Comparison of ENCODE assay signal across 23 cellular contexts in the genomic region with DNA sequence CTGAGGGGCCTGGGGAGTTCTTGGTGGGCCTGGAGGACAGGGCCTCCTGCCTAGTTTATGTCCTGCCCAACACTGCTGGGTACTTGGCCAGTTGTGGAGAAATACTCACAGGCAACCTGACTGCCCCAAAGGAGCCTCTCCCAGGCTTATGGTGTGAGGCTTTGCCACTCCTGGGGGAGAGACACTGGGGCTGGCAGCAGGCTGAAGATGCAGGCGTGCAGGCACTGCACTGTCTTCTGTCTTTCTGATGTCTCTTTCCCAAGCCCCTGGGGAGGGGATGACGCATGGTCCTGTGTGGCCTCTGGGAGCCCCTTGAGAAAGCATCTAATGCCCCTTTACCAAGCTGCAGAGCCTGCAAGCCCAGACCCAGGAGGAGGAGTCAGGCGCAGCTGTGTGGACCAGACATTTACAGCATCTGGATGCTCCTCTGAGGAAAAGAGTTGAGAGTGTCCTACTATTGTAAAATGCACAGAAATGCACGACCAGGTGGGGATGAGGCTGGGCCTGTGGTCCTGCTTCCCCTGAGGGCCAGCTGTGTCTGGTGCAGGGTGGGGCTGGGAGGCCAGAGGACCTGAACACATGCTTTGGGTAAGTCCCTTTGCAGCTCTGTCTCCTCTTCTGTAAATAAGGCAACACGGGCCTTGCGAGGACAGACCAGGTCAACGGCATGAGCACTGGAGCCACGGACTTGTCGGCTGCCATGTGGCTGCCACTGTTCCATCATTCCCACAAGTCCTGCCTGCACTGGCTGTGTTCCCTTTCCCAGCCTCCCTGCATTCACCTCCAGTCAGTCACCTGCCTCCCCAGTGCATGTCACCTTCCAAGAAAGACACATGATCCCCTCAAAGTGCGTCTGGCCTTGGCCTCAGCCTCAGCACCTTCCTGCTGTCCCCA. TPM values are rescaled to one million over a fixed set of nuclear protein-coding genes. Genes with fewer than 3 reads are reported as not detected.
A peak's percentile ranks its signal among the peaks of the same experiment; 100 is the strongest.
DNase-seq lines count a peak whose midpoint lies in the region; ATAC-seq, FAIRE-seq and TF ChIP-seq lines count a peak whose summit lies in the region.
"Had no signal": no experiment of that assay in that cellular context is flagged by ENCODE, and none has a peak within 500 bp of the region (broad histone marks: within the 10 kb centered on the region; RNA-seq: fewer than 3 reads in every experiment).

No MANE protein-coding gene starts in this region.

- H3K36me3 ChIP-seq in astrocyte (ENCODE audit: insufficient read depth, low read length) (no peaks in the 10 kb centered on the region), neural progenitor cell (no peaks in the 10 kb centered on the region), spleen (no peaks in the 10 kb centered on the region), aorta (ENCODE audit: control insufficient read depth in 1 of 2, insufficient read depth in 2 of 2, low read length in 1 of 2) (no peaks in the 10 kb centered on the region)
- H3K36me3 ChIP-seq: BE2C, HAP-1 had no signal

- H3K36me3 Mint-ChIP-seq in astrocyte (ENCODE audit: low read depth, unreplicated experiment) (peaks cover 4% of the 10 kb centered on the region), neural progenitor cell (no peaks in the 10 kb centered on the region)
- H3K36me3 Mint-ChIP-seq: CD4-positive, CD25-positive, alpha-beta regulatory T cell; CD8-positive, alpha-beta memory T cell had no signal

- H3K27me3 Mint-ChIP-seq in astrocyte (ENCODE audit: low read depth, unreplicated experiment) = peaks cover 56% of the 10 kb centered on the region
- peaks cover 29% of the 10 kb centered on the region for H3K27me3 Mint-ChIP-seq in neural progenitor cell (ENCODE audit: insufficient read depth, low read depth)

- H3K27ac ChIP-seq in astrocyte (ENCODE audit: low read depth, low read length) (no peak overlapping the region), neural progenitor cell (no peak overlapping the region), spleen (no peak overlapping the region), aorta (ENCODE audit: low read depth in 1 of 2, low read length in 2 of 2) (no peak overlapping the region)

- H3K4me2 ChIP-seq in astrocyte (ENCODE audit: low read length) = no peak overlapping the region
- no peak overlapping the region for H3K4me2 ChIP-seq in neural progenitor cell

- H3K4me3 Mint-ChIP-seq in astrocyte (ENCODE audit: unreplicated experiment) (no peak overlapping the region), neural progenitor cell (peak overlapping the region; percentile 60)
- H3K4me3 Mint-ChIP-seq: CD4-positive, CD25-positive, alpha-beta regulatory T cell; CD8-positive, alpha-beta memory T cell had no signal

- TF ChIP-seq POLR2A in spleen (IDR thresholded peaks at IDR 0.05) = no peak

- H3K9me3 Mint-ChIP-seq in astrocyte (ENCODE audit: unreplicated experiment) (peaks cover 12% of the 10 kb centered on the region), neural progenitor cell (peaks cover 38% of the 10 kb centered on the region)

- intact Hi-C loops in spleen (cut with DNase I; ENCODE audit: low total_unique reads) = no loop called here
- intact Hi-C loops in aorta (cut with DNase I) = no loop called here

- no peaks in the 10 kb centered on the region for H3F3A ChIP-seq in neural progenitor cell (ENCODE audit: low read depth)

- H3K27me3 ChIP-seq in astrocyte (ENCODE audit: insufficient read depth, low read length) (peaks cover under 1% of the 10 kb centered on the region), neural progenitor cell (peaks cover 43% of the 10 kb centered on the region), spleen (replicated peaks in 1 of 7) (peaks cover 2 to 59% (median 14%) of the 10 kb centered on the region in 7 donors), aorta (ENCODE audit: control insufficient read depth in 1 of 2, insufficient read depth in 2 of 2, low read length in 1 of 2) (no peaks in the 10 kb centered on the region)
- H3K27me3 ChIP-seq: BE2C had no signal

- H3K9me3 ChIP-seq in astrocyte (ENCODE audit: insufficient read depth, low read depth, low read length) (peaks cover 5% of the 10 kb centered on the region), neural progenitor cell (ENCODE audit: low read depth) (no peaks in the 10 kb centered on the region), spleen (peaks cover 0 to 14% (median 0%) of the 10 kb centered on the region in 8 donors), aorta (ENCODE audit: control insufficient read depth, low read length) (no peaks in the 10 kb centered on the region)
- H3K9me3 ChIP-seq: BE2C, Caco-2, HAP-1 had no signal

- no peak overlapping the region for H3K4me3 ChIP-seq in astrocyte (ENCODE audit: insufficient read depth, low read depth, low read length)
- no peak overlapping the region for H3K4me3 ChIP-seq in neural progenitor cell
- no peak overlapping the region for H3K4me3 ChIP-seq in spleen
- no peak overlapping the region for H3K4me3 ChIP-seq in aorta (ENCODE audit: low read length in 2 of 2)
- H3K4me3 ChIP-seq: HAP-1 had no signal

- no peak overlapping the region for H3K9ac ChIP-seq in astrocyte (ENCODE audit: low read length)
- no peak overlapping the region for H3K9ac ChIP-seq in neural progenitor cell

- H4K20me1 ChIP-seq in astrocyte (ENCODE audit: insufficient read depth, low read length) (no peaks in the 10 kb centered on the region), neural progenitor cell (ENCODE audit: low read depth) (no peaks in the 10 kb centered on the region)

- no peaks in the 10 kb centered on the region for H3K79me2 ChIP-seq in astrocyte (ENCODE audit: insufficient read depth, low read length)
- no peaks in the 10 kb centered on the region for H3K79me2 ChIP-seq in neural progenitor cell (ENCODE audit: low read depth)

- no peaks in the 10 kb centered on the region for H3K4me1 ChIP-seq in astrocyte (ENCODE audit: insufficient read depth, low read length)
- H3K4me1 ChIP-seq in neural progenitor cell = no peaks in the 10 kb centered on the region
- no peaks in the 10 kb centered on the region for H3K4me1 ChIP-seq in spleen
- no peaks in the 10 kb centered on the region for H3K4me1 ChIP-seq in aorta (ENCODE audit: control insufficient read depth in 1 of 2, insufficient read depth in 2 of 2, low read length in 2 of 2)
- H3K4me1 ChIP-seq: BE2C, Caco-2, HAP-1 had no signal

- H3K4me1 Mint-ChIP-seq in astrocyte (ENCODE audit: low read depth, unreplicated experiment) (no peaks in the 10 kb centered on the region), neural progenitor cell (no peaks in the 10 kb centered on the region)
- H3K4me1 Mint-ChIP-seq: CD4-positive, CD25-positive, alpha-beta regulatory T cell; CD8-positive, alpha-beta memory T cell had no signal

- no peak for FAIRE-seq in astrocyte (lab: Jason Lieb, UNC)
- FAIRE-seq: A204.1, D721Med, GM12892, GM18507 had no signal

- WGBS in spleen, 5 donors = 77 to 81% (median 79%) methylated on average over 10 of the region's 10 CpGs
- 69 to 74% methylated on average over 10 of the region's 10 CpGs for WGBS in aorta, 2 donors

- peak; percentile 39 for DNase-seq in SK-N-DZ (ENCODE audit: low spot score)
- DNase-seq in astrocyte (ENCODE audit: low read depth) = no peak
- DNase-seq in neural progenitor cell (ENCODE audit: low spot score) = no peak
- DNase-seq in spleen = peak; percentile 47
- DNase-seq in COLO829 (ENCODE audit: low spot score) = no peak
- DNase-seq in aorta = no peak
- DNase-seq: ACHN; BE2C; C1 segment of cervical spinal cord; Caco-2; CD4-positive, CD25-positive, alpha-beta regulatory T cell; CD8-positive, alpha-beta memory T cell; DMS79; GDM1 had no signal

- H2AFZ ChIP-seq in astrocyte (ENCODE audit: low read depth, low read length) (no peak overlapping the region), neural progenitor cell (replicated peaks) (no peak overlapping the region)

- H3K27ac Mint-ChIP-seq in astrocyte (ENCODE audit: unreplicated experiment) (peak overlapping the region; percentile 53), neural progenitor cell (no peak overlapping the region)

- ATAC-seq in GM21390 (IDR thresholded peaks at IDR 0.05; ENCODE audit: unreplicated experiment) (no peak), aorta (ENCODE audit: low FRiP score) (no peak)

- no peak for TF ChIP-seq CTCF in astrocyte (IDR thresholded peaks at IDR 0.05; ENCODE audit: insufficient read depth, low read depth, low read length)
- TF ChIP-seq CTCF in neural progenitor cell (IDR thresholded peaks at IDR 0.05) = no peak
- TF ChIP-seq CTCF in spleen (IDR thresholded peaks at IDR 0.05 in 8 of 11, conservative IDR thresholded peaks at IDR 0.05 in 3 of 11) = no peak

RNA-seq across cellular contexts. Expression of a gene that starts 8.4 kb away (rescaled TPM):
- 6.6 and 11.4 TPM in 2 replicates for polyA plus RNA-seq in SK-N-DZ (2014; cell fraction: cytosol; rRNA removed)
- polyA plus RNA-seq in SK-N-DZ (2014; cell fraction: nucleus; rRNA removed) = 17.7 and 24.2 TPM in 2 replicates
- total RNA-seq in astrocyte (4.4 and 6.2 TPM in 2 replicates), neural progenitor cell (ENCODE audit: low replicate concordance) (not detected in 2 replicates), spleen (not detected), aorta (not detected)
- polyA plus RNA-seq in spleen (not detected), aorta (not detected)
- total RNA-seq: Caco-2; CD4-positive, CD25-positive, alpha-beta regulatory T cell; CD8-positive, alpha-beta memory T cell; Daoy; HT-29 had no signal
- polyA plus RNA-seq: CD4-positive, CD25-positive, alpha-beta regulatory T cell; CD8-positive, alpha-beta memory T cell had no signal

RNA-seq across cellular contexts. Expression of a gene that starts 57.7 kb away (rescaled TPM):
- 3.5 and 7.5 TPM in 2 replicates for polyA plus RNA-seq in SK-N-DZ (2014; cell fraction: cytosol; rRNA removed)
- polyA plus RNA-seq in SK-N-DZ (2014; cell fraction: nucleus; rRNA removed) = 1.8 and 9.4 TPM in 2 replicates
- 2.8 and 3.7 TPM in 2 replicates for total RNA-seq in astrocyte
- total RNA-seq in neural progenitor cell (ENCODE audit: low replicate concordance) = 4.3 and 19.5 TPM in 2 replicates
- total RNA-seq in spleen = 10 to 100 TPM in 6 of 7 donors, 1 to 10 TPM in 1; 10.0 to 19.8 (median 15.8) TPM
- polyA plus RNA-seq in spleen = 1 to 10 TPM; 4.4 to 7.7 (median 6.1) TPM
- 1 to 10 TPM; 1.9 to 2.4 TPM for total RNA-seq in aorta
- 1 to 10 TPM; 1.1 to 4.0 TPM for polyA plus RNA-seq in aorta
- total RNA-seq: Caco-2, H4, HT-29 had no signal

Comparison
In these comparisons a context has a peak if more than half of its experiments do, and no peak if none do; other contexts are left out.
1. DNase-seq: peak in SK-N-DZ (single experiment) and spleen (single experiment); none in astrocyte (single experiment), neural progenitor cell (single experiment), COLO829 (single experiment) and aorta (0 of 2).